Comparison of ENCODE assay signal across 8 cellular contexts in genomic region chr1:56330400-56331026, GRCh38.
DNase-seq lines count a peak whose midpoint lies in the region; ATAC-seq and TF ChIP-seq lines count a peak whose summit lies in the region.

No MANE protein-coding gene starts in this region.

- H3K36me3 ChIP-seq in MM.1S (replicated peaks; ENCODE audit: insufficient read depth, low read length) (no peaks in the 10 kb centered on the region), stomach (no peaks in the 10 kb centered on the region)

- DNase-seq in H4 (ENCODE audit: low spot score) (peak; percentile 47), MM.1S (peak; percentile 12), foreskin melanocyte (peak; percentile 12), AG20443 (ENCODE audit: low spot score) (no peak), T-helper 9 cell (no peak), stomach (no peak)
- DNase-seq in activated T-helper 1 cell treated with anti-CD3 and anti-CD28 coated beads, Interleukin-12 subunit alpha, Interleukin-12 subunit beta, Interleukin-2, Interleukin-4 antibody, amounts not matched to agents 30 ng/mL and 10 ng/mL and 1 ng/mL, durations not matched to agents 14 hours and 24 hours and 36 hours (ENCODE audit: low spot score): no peak

- no peak for TF ChIP-seq CTCF in MM.1S (IDR thresholded peaks at IDR 0.05; ENCODE audit: low read length)
- TF ChIP-seq CTCF in stomach (IDR thresholded peaks at IDR 0.05): no peak

- intact Hi-C loops in activated T-helper 1 cell treated with anti-CD3 and anti-CD28 coated beads, Interleukin-12 subunit alpha, Interleukin-12 subunit beta, Interleukin-2, Interleukin-4 antibody, amounts not matched to agents 30 ng/mL and 10 ng/mL and 1 ng/mL, durations not matched to agents 14 hours and 24 hours and 36 hours (cut with micrococcal nuclease): no loop called here
- intact Hi-C loops in stomach (cut with DNase I; ENCODE audit: low total_unique reads): no loop called here

- no peak overlapping the region for H2AFZ ChIP-seq in MM.1S (ENCODE audit: low read length)

- no peak overlapping the region for H3K27ac ChIP-seq in MM.1S (ENCODE audit: low read length)
- H3K27ac ChIP-seq in stomach: no peak overlapping the region

- H3K4me1 Mint-ChIP-seq in activated T-helper 1 cell treated with anti-CD3 and anti-CD28 coated beads, Interleukin-12 subunit alpha, Interleukin-12 subunit beta, Interleukin-2, Interleukin-4 antibody, amounts not matched to agents 30 ng/mL and 10 ng/mL and 1 ng/mL, durations not matched to agents 14 hours and 24 hours and 36 hours (ENCODE audit: low read depth): peaks cover 5% of the 10 kb centered on the region

- no peak for TF ChIP-seq EP300 in stomach (IDR thresholded peaks at IDR 0.05)

- no peaks in the 10 kb centered on the region for H3K36me3 Mint-ChIP-seq in activated T-helper 1 cell treated with anti-CD3 and anti-CD28 coated beads, Interleukin-12 subunit alpha, Interleukin-12 subunit beta, Interleukin-2, Interleukin-4 antibody, amounts not matched to agents 30 ng/mL and 10 ng/mL and 1 ng/mL, durations not matched to agents 14 hours and 24 hours and 36 hours (ENCODE audit: low read depth)

- no peak overlapping the region for H3K4me2 ChIP-seq in MM.1S (ENCODE audit: low read depth, low read length)

- no peaks in the 10 kb centered on the region for H3K9me2 ChIP-seq in MM.1S (replicated peaks; ENCODE audit: insufficient read depth, low read length)

- no peaks in the 10 kb centered on the region for H3K27me3 Mint-ChIP-seq in activated T-helper 1 cell treated with anti-CD3 and anti-CD28 coated beads, Interleukin-12 subunit alpha, Interleukin-12 subunit beta, Interleukin-2, Interleukin-4 antibody, amounts not matched to agents 30 ng/mL and 10 ng/mL and 1 ng/mL, durations not matched to agents 14 hours and 24 hours and 36 hours (ENCODE audit: insufficient read depth)

- 68 to 83% (median 80%) methylated on average over 1 of the region's 1 CpG for WGBS in stomach, 5 donors

- peak; percentile 94 for ATAC-seq in GM18499 (IDR thresholded peaks at IDR 0.05; ENCODE audit: insufficient read depth, unreplicated experiment)

- no peaks in the 10 kb centered on the region for H3K9me3 ChIP-seq in MM.1S (replicated peaks; ENCODE audit: insufficient read depth, low read length)
- H3K9me3 ChIP-seq in stomach: no peaks in the 10 kb centered on the region

- H3K4me1 ChIP-seq in MM.1S (ENCODE audit: low read length): no peaks in the 10 kb centered on the region
- H3K4me1 ChIP-seq in stomach: peaks cover 0 to 6% (median 0%) of the 10 kb centered on the region in 4 donors

- H3K79me2 ChIP-seq in MM.1S (ENCODE audit: low read length): no peaks in the 10 kb centered on the region

- no peaks in the 10 kb centered on the region for H4K20me1 ChIP-seq in MM.1S (ENCODE audit: insufficient read depth, low read length)

- H3K4me3 ChIP-seq in MM.1S (ENCODE audit: low read length): no peak overlapping the region
- no peak overlapping the region for H3K4me3 ChIP-seq in stomach

- no peak overlapping the region for H3K4me3 Mint-ChIP-seq in activated T-helper 1 cell treated with anti-CD3 and anti-CD28 coated beads, Interleukin-12 subunit alpha, Interleukin-12 subunit beta, Interleukin-2, Interleukin-4 antibody, amounts not matched to agents 30 ng/mL and 10 ng/mL and 1 ng/mL, durations not matched to agents 14 hours and 24 hours and 36 hours

- no peak for TF ChIP-seq POLR2A in stomach (IDR thresholded peaks at IDR 0.05)

- H3K9me3 Mint-ChIP-seq in activated T-helper 1 cell treated with anti-CD3 and anti-CD28 coated beads, Interleukin-12 subunit alpha, Interleukin-12 subunit beta, Interleukin-2, Interleukin-4 antibody, amounts not matched to agents 30 ng/mL and 10 ng/mL and 1 ng/mL, durations not matched to agents 14 hours and 24 hours and 36 hours: no peaks in the 10 kb centered on the region

- H3K27me3 ChIP-seq in MM.1S (replicated peaks; ENCODE audit: insufficient read depth, low read length): no peaks in the 10 kb centered on the region
- no peaks in the 10 kb centered on the region for H3K27me3 ChIP-seq in stomach

- H3K9ac ChIP-seq in MM.1S (ENCODE audit: low read length): no peak overlapping the region

- no peaks in the 10 kb centered on the region for H3F3A ChIP-seq in MM.1S (ENCODE audit: insufficient read depth, low read length)

- no peak overlapping the region for H3K27ac Mint-ChIP-seq in activated T-helper 1 cell treated with anti-CD3 and anti-CD28 coated beads, Interleukin-12 subunit alpha, Interleukin-12 subunit beta, Interleukin-2, Interleukin-4 antibody, amounts not matched to agents 30 ng/mL and 10 ng/mL and 1 ng/mL, durations not matched to agents 14 hours and 24 hours and 36 hours

Comparison
In these comparisons a context has a peak if more than half of its experiments do, and no peak if none do; other contexts are left out.
1. DNase-seq: peak in H4 (single experiment), MM.1S (single experiment) and foreskin melanocyte (single experiment); none in AG20443 (single experiment), activated T-helper 1 cell treated with anti-CD3 and anti-CD28 coated beads, Interleukin-12 subunit alpha, Interleukin-12 subunit beta, Interleukin-2, Interleukin-4 antibody, amounts not matched to agents 30 ng/mL and 10 ng/mL and 1 ng/mL, durations not matched to agents 14 hours and 24 hours and 36 hours (single experiment), T-helper 9 cell (single experiment) and stomach (single experiment).